12 cellular contexts compared by ENCODE assay signal in genomic region chr13:109274188-109274821, GRCh38.
DNase-seq lines count a peak whose midpoint lies in the region; ATAC-seq, FAIRE-seq and TF ChIP-seq lines count a peak whose summit lies in the region.
"Had no signal": no experiment of that assay in that cellular context is flagged by ENCODE, and none has a peak within 500 bp of the region (broad histone marks: within the 10 kb centered on the region; RNA-seq: fewer than 3 reads in every experiment).

No MANE protein-coding gene starts in this region.

- H3K4me1 ChIP-seq in esophagus muscularis mucosa, result peaks cover 0 to 14% (median 6%) of the 10 kb centered on the region in 4 donors

- H3K27me3 Mint-ChIP-seq in mesothelial cell of epicardium (ENCODE audit: low read depth), result no peaks in the 10 kb centered on the region

- FAIRE-seq in RCC 7860 (lab: Jason Lieb, UNC) (no peak), GM12891 (lab: Jason Lieb, UNC) (no peak)

- no peak for TF ChIP-seq CTCF in fibroblast of mammary gland (conservative IDR thresholded peaks at IDR 0.05; ENCODE audit: control insufficient read depth, insufficient read depth, low read depth, low read length)
- TF ChIP-seq CTCF in mesothelial cell of epicardium (IDR thresholded peaks at IDR 0.05; ENCODE audit: unreplicated experiment), result no peak
- no peak for TF ChIP-seq CTCF in esophagus muscularis mucosa (IDR thresholded peaks at IDR 0.05)

- no peaks in the 10 kb centered on the region for H3K36me3 ChIP-seq in esophagus muscularis mucosa
- H3K36me3 ChIP-seq: thoracic aorta had no signal

- no peak for ATAC-seq in GM21825 (IDR thresholded peaks at IDR 0.05; ENCODE audit: unreplicated experiment)

- WGBS in esophagus muscularis mucosa, result 85% methylated on average over 5 of the region's 5 CpGs

- no peak overlapping the region for H3K27ac ChIP-seq in esophagus muscularis mucosa (replicated peaks in 1 of 4)
- H3K27ac ChIP-seq: thoracic aorta had no signal

- H3K4me3 ChIP-seq in fibroblast of mammary gland (ENCODE audit: control insufficient read depth, low read depth, low read length) (peak overlapping the region; percentile 20), esophagus muscularis mucosa (no peak overlapping the region)
- H3K4me3 ChIP-seq: thoracic aorta had no signal

- TF ChIP-seq EP300 in esophagus muscularis mucosa (IDR thresholded peaks at IDR 0.05), result no peak

- peaks cover 10% of the 10 kb centered on the region for H3K4me1 Mint-ChIP-seq in mesothelial cell of epicardium

- H3K27me3 ChIP-seq in esophagus muscularis mucosa, result no peaks in the 10 kb centered on the region

- H3K9me3 ChIP-seq in esophagus muscularis mucosa, result no peaks in the 10 kb centered on the region
- H3K9me3 ChIP-seq: thoracic aorta had no signal

- DNase-seq in EL (peak; percentile 94), RCC 7860 (ENCODE audit: low spot score) (peak; percentile 29), fibroblast of mammary gland (ENCODE audit: low read depth) (peak; percentile 94), mesothelial cell of epicardium (ENCODE audit: low spot score in 2 of 2, unreplicated experiment in 2 of 2) (no peak), esophagus muscularis mucosa (ENCODE audit: extremely low spot score) (no peak), GM12891 (ENCODE audit: insufficient read length, low spot score) (no peak), RKO (ENCODE audit: low spot score) (no peak)
- DNase-seq: dermis blood vessel endothelial cell; NCI-H2171; stimulated activated CD4-positive, alpha-beta T cell treated with anti-CD3 and anti-CD28 coated beads, Interleukin-4, amount 100 ng/mL, for 1 hour had no signal

- peak overlapping the region; percentile 88 for H3K27ac Mint-ChIP-seq in mesothelial cell of epicardium

- no peaks in the 10 kb centered on the region for H3K9me3 Mint-ChIP-seq in mesothelial cell of epicardium

- H3K36me3 Mint-ChIP-seq in mesothelial cell of epicardium, result no peaks in the 10 kb centered on the region

- intact Hi-C loops in esophagus muscularis mucosa (cut with DNase I), result no loop called here

- TF ChIP-seq POLR2A in esophagus muscularis mucosa (IDR thresholded peaks at IDR 0.05; ENCODE audit: low read depth) (no peak), GM12891 (IDR thresholded peaks at IDR 0.05; ENCODE audit: low read depth, low read length) (no peak)

- H3K4me3 Mint-ChIP-seq in mesothelial cell of epicardium, result no peak overlapping the region

TF ChIP-seq in GM12891, 5 proteins besides CTCF, POLR2A, EP300 and RAD21:
- TF ChIP-seq POLR2AphosphoS5 (IDR thresholded peaks at IDR 0.05; ENCODE audit: low read depth, low read length) (no peak), SPI1 (IDR thresholded peaks at IDR 0.05; ENCODE audit: low read depth, low read length) (no peak), PAX5 (IDR thresholded peaks at IDR 0.05; ENCODE audit: insufficient read depth, low read length, severe bottlenecking) (no peak), POU2F2 (IDR thresholded peaks at IDR 0.05; ENCODE audit: low read depth, low read length) (no peak), TAF1 (IDR thresholded peaks at IDR 0.05; ENCODE audit: low read depth, low read length) (no peak)
TF ChIP-seq in GM12891: peak in this region for 0.

Comparison
In these comparisons a context has a peak if more than half of its experiments do, and no peak if none do; other contexts are left out.
1. DNase-seq: peak in EL (single experiment), RCC 7860 (single experiment) and fibroblast of mammary gland (single experiment); none in mesothelial cell of epicardium (0 of 2), esophagus muscularis mucosa (single experiment), GM12891 (single experiment) and RKO (single experiment).